1 cellular context compared by ENCODE assay signal in the genomic region with DNA sequence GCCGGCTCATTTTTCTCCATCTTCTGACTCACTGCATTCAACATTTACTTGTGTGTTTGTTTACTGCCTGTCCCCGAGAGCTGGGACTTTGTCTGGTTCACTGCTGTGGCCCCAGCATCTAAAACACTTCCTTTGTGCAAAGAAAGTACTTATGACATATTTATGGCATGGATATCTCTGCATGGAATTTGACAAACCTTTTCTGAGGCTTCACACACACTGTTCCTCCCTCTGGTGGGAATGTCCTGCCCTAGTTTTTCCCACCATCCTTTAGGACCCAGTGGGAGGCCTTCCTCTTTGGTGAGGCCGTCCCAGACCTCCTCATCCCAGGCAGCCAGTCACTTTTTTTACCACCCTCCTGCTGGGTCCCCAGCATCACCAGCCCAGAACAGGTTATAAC.
TF ChIP-seq lines count a peak whose summit lies in the region.

No MANE protein-coding gene starts in this region.

TF ChIP-seq in K562, 482 proteins besides CTCF, POLR2A, EP300 and RAD21:
- peak; percentile 20 for TF ChIP-seq MEIS2 (IDR thresholded peaks at IDR 0.05; ENCODE audit: partially characterized antibody)
- TF ChIP-seq RFX7 (CRISPR knock-in tag; IDR thresholded peaks at IDR 0.05): no peak
